Comparison of ENCODE assay signal across 13 cellular contexts in genomic region chr14:73462815-73463214, GRCh38. TPM values are rescaled to one million over a fixed set of nuclear protein-coding genes. Genes with fewer than 3 reads are reported as not detected.
DNase-seq lines count a peak whose midpoint lies in the region; ATAC-seq, FAIRE-seq and TF ChIP-seq lines count a peak whose summit lies in the region.
"Had no signal": no experiment of that assay in that cellular context is flagged by ENCODE, and none has a peak within 500 bp of the region (broad histone marks: within the 10 kb centered on the region; RNA-seq: fewer than 3 reads in every experiment).

No MANE protein-coding gene starts in this region.

- peak; percentile 42 for DNase-seq in NCI-H1092 treated with DMSO at 0.1 percent for 48 hours (lab: John Stamatoyannopoulos, UW)
- DNase-seq in NCI-H1092 (lab: John Stamatoyannopoulos, UW) = no peak
- no peak for DNase-seq in kidney
- no peak for DNase-seq in stimulated activated effector memory CD8-positive, alpha-beta T cell treated with anti-CD3 and anti-CD28 coated beads, Interleukin-12 subunit alpha, Interleukin-12 subunit beta, amount 100 ng/mL, for 72 hours (ENCODE audit: low spot score in 2 of 2)
- DNase-seq in effector memory CD4-positive, alpha-beta T cell = no peak
- DNase-seq in MV-4-11 (lab: John Stamatoyannopoulos, UW) = no peak
- DNase-seq: mesendoderm had no signal

- peaks cover 10% of the 10 kb centered on the region for H3K27me3 Mint-ChIP-seq in brain

- no peaks in the 10 kb centered on the region for H3K36me3 Mint-ChIP-seq in brain
- H3K36me3 Mint-ChIP-seq in stimulated activated effector memory CD8-positive, alpha-beta T cell treated with anti-CD3 and anti-CD28 coated beads, Interleukin-12 subunit alpha, Interleukin-12 subunit beta, amount 100 ng/mL, for 72 hours = peaks cover 13% of the 10 kb centered on the region

- no peak overlapping the region for H3K9ac ChIP-seq in kidney (ENCODE audit: low read length in 2 of 2)

- TF ChIP-seq CTCF in brain (conservative IDR thresholded peaks at IDR 0.05) = no peak
- TF ChIP-seq CTCF in kidney (IDR thresholded peaks at IDR 0.05; ENCODE audit: borderline replicate concordance, extremely low read depth, insufficient read depth) = no peak

- H3K4me1 ChIP-seq in kidney (ENCODE audit: control insufficient read depth in 1 of 2, insufficient read depth in 1 of 2, low read depth in 1 of 2, low read length in 2 of 2) = peaks cover 18 to 33% of the 10 kb centered on the region in 2 donors
- peaks cover 4% of the 10 kb centered on the region for H3K4me1 ChIP-seq in effector memory CD4-positive, alpha-beta T cell (ENCODE audit: control insufficient read depth, insufficient read depth, low read length, poor library complexity, severe bottlenecking)

- intact Hi-C loops in kidney (cut with DNase I) = loop anchor here (10.0 kb wide), 2 partner anchors 158 to 288 kb away; no protein-coding TSS in a partner anchor

- H3K9me3 Mint-ChIP-seq in brain = no peaks in the 10 kb centered on the region
- H3K9me3 Mint-ChIP-seq in stimulated activated effector memory CD8-positive, alpha-beta T cell treated with anti-CD3 and anti-CD28 coated beads, Interleukin-12 subunit alpha, Interleukin-12 subunit beta, amount 100 ng/mL, for 72 hours = no peaks in the 10 kb centered on the region
- H3K9me3 Mint-ChIP-seq: activated T-helper 2 cell treated with anti-CD3 and anti-CD28 coated beads, Interferon-gamma antibody, Interleukin-2, Interleukin-4, amounts not matched to agents 10 μg/mL and 5 μg/mL and 100 μg/mL, durations not matched to agents 14 hours and 24 hours and 36 hours had no signal

- peaks cover 52% of the 10 kb centered on the region for H3K4me1 Mint-ChIP-seq in brain
- peaks cover 68% of the 10 kb centered on the region for H3K4me1 Mint-ChIP-seq in stimulated activated effector memory CD8-positive, alpha-beta T cell treated with anti-CD3 and anti-CD28 coated beads, Interleukin-12 subunit alpha, Interleukin-12 subunit beta, amount 100 ng/mL, for 72 hours

- no peaks in the 10 kb centered on the region for H3K27me3 ChIP-seq in effector memory CD4-positive, alpha-beta T cell (replicated peaks; ENCODE audit: control insufficient read depth, insufficient read depth, low read length, poor library complexity, severe bottlenecking)
- H3K27me3 ChIP-seq: tibial artery had no signal

- H3K4me3 Mint-ChIP-seq in brain = peak overlapping the region in 3 of 5 experiments; percentile 24 to 72 (median 53)
- peak overlapping the region; percentile 63 for H3K4me3 Mint-ChIP-seq in stimulated activated effector memory CD8-positive, alpha-beta T cell treated with anti-CD3 and anti-CD28 coated beads, Interleukin-12 subunit alpha, Interleukin-12 subunit beta, amount 100 ng/mL, for 72 hours

- no peaks in the 10 kb centered on the region for H3K9me3 ChIP-seq in kidney (ENCODE audit: control insufficient read depth in 1 of 2, low read length in 2 of 2)
- no peaks in the 10 kb centered on the region for H3K9me3 ChIP-seq in effector memory CD4-positive, alpha-beta T cell (ENCODE audit: control insufficient read depth, low read length)
- H3K9me3 ChIP-seq: tibial artery had no signal

- no peak for FAIRE-seq in kidney (lab: Jason Lieb, UNC)
- FAIRE-seq: A204.1, endometrium had no signal

- no peak for ATAC-seq in stimulated activated effector memory CD8-positive, alpha-beta T cell treated with anti-CD3 and anti-CD28 coated beads, Interleukin-12 subunit alpha, Interleukin-12 subunit beta, amount 100 ng/mL, for 72 hours
- no peak for ATAC-seq in GM18867 (IDR thresholded peaks at IDR 0.05; ENCODE audit: unreplicated experiment)

- peak overlapping the region; percentile 47 to 57 for H3K4me3 ChIP-seq in kidney (ENCODE audit: low read length in 2 of 2)
- H3K4me3 ChIP-seq in effector memory CD4-positive, alpha-beta T cell (ENCODE audit: insufficient read depth, low read depth, low read length, poor library complexity, severe bottlenecking) = no peak overlapping the region
- H3K4me3 ChIP-seq: tibial artery had no signal

- H3K36me3 ChIP-seq in kidney (ENCODE audit: control insufficient read depth in 1 of 2, insufficient read depth in 2 of 2, low read length in 2 of 2) = no peaks in the 10 kb centered on the region
- no peaks in the 10 kb centered on the region for H3K36me3 ChIP-seq in effector memory CD4-positive, alpha-beta T cell (ENCODE audit: control insufficient read depth, insufficient read depth, low read length)
- H3K36me3 ChIP-seq: tibial artery had no signal

- peak overlapping the region in 4 of 5 experiments; percentile 79 to 98 (median 91) for H3K27ac Mint-ChIP-seq in brain
- peak overlapping the region; percentile 89 for H3K27ac Mint-ChIP-seq in stimulated activated effector memory CD8-positive, alpha-beta T cell treated with anti-CD3 and anti-CD28 coated beads, Interleukin-12 subunit alpha, Interleukin-12 subunit beta, amount 100 ng/mL, for 72 hours

- H3K27ac ChIP-seq in kidney (ENCODE audit: low read depth in 2 of 2, low read length in 2 of 2) = peak overlapping the region; percentile 15 to 79
- no peak overlapping the region for H3K27ac ChIP-seq in effector memory CD4-positive, alpha-beta T cell (ENCODE audit: insufficient read depth, low read length, poor library complexity, severe bottlenecking)

RNA-seq across cellular contexts. Expression of gene NUMB, which starts 4.5 kb away (rescaled TPM):
- polyA plus RNA-seq in brain (ENCODE audit: insufficient read depth, low read depth, low replicate concordance) = 16.8 TPM
- 104 TPM for total RNA-seq in kidney
- 42.4 TPM for polyA plus RNA-seq in kidney (ENCODE audit: insufficient read depth, low read depth, low replicate concordance)

RNA-seq across cellular contexts. Expression of gene RIOX1, which starts 27.9 kb away (rescaled TPM):
- 8.4 TPM for polyA plus RNA-seq in brain (ENCODE audit: insufficient read depth, low read depth, low replicate concordance)
- 12.4 TPM for total RNA-seq in kidney
- polyA plus RNA-seq in kidney (ENCODE audit: insufficient read depth, low read depth, low replicate concordance) = 7.7 TPM
